18 cellular contexts compared by ENCODE assay signal in genomic region chr17:79730437-79730768, GRCh38. TPM values are rescaled to one million over a fixed set of nuclear protein-coding genes. Genes with fewer than 3 reads are reported as not detected.
DNase-seq lines count a peak whose midpoint lies in the region; ATAC-seq and TF ChIP-seq lines count a peak whose summit lies in the region.
"Had no signal": no experiment of that assay in that cellular context is flagged by ENCODE, and none has a peak within 500 bp of the region (broad histone marks: within the 10 kb centered on the region; RNA-seq: fewer than 3 reads in every experiment).

No MANE protein-coding gene starts in this region.

- H3K27ac ChIP-seq in BLaER1 treated with 17β-estradiol and CSF1 and Interleukin-3, amounts not matched to agents 10 nM and 100 nM: peak overlapping the region in 3 of 11 experiments; percentile 28 to 45 (median 40); a peak in 3 of 22 replicates
- H3K27ac ChIP-seq in trophoblast cell (ENCODE audit: low read depth, low read length): no peak overlapping the region
- H3K27ac ChIP-seq in brain microvascular endothelial cell: no peak overlapping the region

- peak overlapping the region in 1 of 11 experiments; percentile 41; a peak in 1 of 22 replicates for H3K9ac ChIP-seq in BLaER1 treated with 17β-estradiol and CSF1 and Interleukin-3, amounts not matched to agents 10 nM and 100 nM
- H3K9ac ChIP-seq in trophoblast cell (ENCODE audit: low read length): no peak overlapping the region

- no peak overlapping the region for H2AK5ac ChIP-seq in trophoblast cell (ENCODE audit: low read length)

- no peaks in the 10 kb centered on the region for H3K79me2 ChIP-seq in trophoblast cell (ENCODE audit: control insufficient read depth, insufficient read depth, low read length, poor library complexity)

- no peaks in the 10 kb centered on the region for H3K27me3 ChIP-seq in BLaER1 treated with 17β-estradiol and CSF1 and Interleukin-3, amounts not matched to agents 10 nM and 100 nM
- no peaks in the 10 kb centered on the region for H3K27me3 ChIP-seq in trophoblast cell (ENCODE audit: insufficient read depth, low read length)
- H3K27me3 ChIP-seq in brain microvascular endothelial cell (replicated peaks): no peaks in the 10 kb centered on the region

- no peaks in the 10 kb centered on the region for H4K20me1 ChIP-seq in BLaER1 treated with 17β-estradiol and CSF1 and Interleukin-3, amounts not matched to agents 10 nM and 100 nM

- H3K36me3 Mint-ChIP-seq in activated B cell treated with CpG ODN at 0.5 μM for 24 hours (ENCODE audit: low read depth): no peaks in the 10 kb centered on the region
- H3K36me3 Mint-ChIP-seq: CD8-positive, alpha-beta T cell had no signal

- no CpG with 5 or more reads among the region's 5 CpGs for WGBS in trophoblast cell (ENCODE audit: extremely low coverage, insufficient coverage, insufficient read length)

- H3K9me3 ChIP-seq in BLaER1 treated with 17β-estradiol and CSF1 and Interleukin-3, amounts not matched to agents 10 nM and 100 nM (replicated peaks in 1 of 11): no peaks in the 10 kb centered on the region
- peaks cover 5% of the 10 kb centered on the region for H3K9me3 ChIP-seq in trophoblast cell (ENCODE audit: insufficient read depth, low read depth, low read length)

- TF ChIP-seq CTCF in activated B cell treated with CpG ODN at 0.5 μM for 24 hours (IDR thresholded peaks at IDR 0.05) (no peak), brain microvascular endothelial cell (IDR thresholded peaks at IDR 0.05; ENCODE audit: low read depth, low read length, missing control alignments) (no peak)

- ATAC-seq in activated B cell treated with CpG ODN at 0.5 μM for 24 hours (ENCODE audit: low read depth): no peak
- no peak for ATAC-seq in GM21447 (IDR thresholded peaks at IDR 0.05; ENCODE audit: unreplicated experiment)
- ATAC-seq: CD8-positive, alpha-beta T cell; GM12878; GM23338 had no signal

- intact Hi-C loops in activated B cell treated with CpG ODN at 0.5 μM for 24 hours (cut with micrococcal nuclease): loop anchor here (5.0 kb wide), 1 partner anchor 107 kb away; the partner anchor contains the start of gene CBX4

- no peak overlapping the region for H3K23ac ChIP-seq in trophoblast cell (ENCODE audit: low read length)

- H3K4me3 Mint-ChIP-seq in activated B cell treated with CpG ODN at 0.5 μM for 24 hours: peak overlapping the region; percentile 29
- H3K4me3 Mint-ChIP-seq: CD8-positive, alpha-beta T cell; GM23338 had no signal

- H3K4me1 Mint-ChIP-seq in activated B cell treated with CpG ODN at 0.5 μM for 24 hours: peaks cover 51% of the 10 kb centered on the region

- H2BK5ac ChIP-seq in trophoblast cell (ENCODE audit: low read depth, low read length, poor library complexity): no peak overlapping the region

- no peak overlapping the region for H4K91ac ChIP-seq in trophoblast cell (ENCODE audit: low read depth, low read length)

- CTCF ChIA-PET in activated B cell treated with CpG ODN at 0.5 μM for 24 hours (lab: Charles Lee): no interaction called here

- no peak overlapping the region for H4K8ac ChIP-seq in trophoblast cell (ENCODE audit: low read depth, low read length)

- peaks cover 23 to 59% (median 56%) of the 10 kb centered on the region in 10 experiments for H3K4me1 ChIP-seq in BLaER1 treated with 17β-estradiol and CSF1 and Interleukin-3, amounts not matched to agents 10 nM and 100 nM
- no peaks in the 10 kb centered on the region for H3K4me1 ChIP-seq in trophoblast cell (ENCODE audit: control insufficient read depth in 1 of 2, insufficient read depth in 2 of 2, low read length in 2 of 2)

- no peaks in the 10 kb centered on the region for H3K79me1 ChIP-seq in trophoblast cell (ENCODE audit: low read length)

- no peak overlapping the region for H2BK12ac ChIP-seq in trophoblast cell (ENCODE audit: low read length)

- no peak overlapping the region for H2BK120ac ChIP-seq in trophoblast cell (ENCODE audit: insufficient read depth, low read length, poor library complexity)

- no peaks in the 10 kb centered on the region for H3K36me3 ChIP-seq in BLaER1 treated with 17β-estradiol and CSF1 and Interleukin-3, amounts not matched to agents 10 nM and 100 nM
- H3K36me3 ChIP-seq in trophoblast cell (ENCODE audit: control insufficient read depth in 1 of 2, insufficient read depth in 2 of 2, low read length in 2 of 2): no peaks in the 10 kb centered on the region
- no peaks in the 10 kb centered on the region for H3K36me3 ChIP-seq in brain microvascular endothelial cell (replicated peaks)

- H3K18ac ChIP-seq in trophoblast cell (ENCODE audit: low read length): no peak overlapping the region

- H3K27me3 Mint-ChIP-seq in activated B cell treated with CpG ODN at 0.5 μM for 24 hours: no peaks in the 10 kb centered on the region

- peak overlapping the region in 9 of 11 experiments; percentile 26 to 96 (median 90); a peak in 17 of 22 replicates for H3K4me2 ChIP-seq in BLaER1 treated with 17β-estradiol and CSF1 and Interleukin-3, amounts not matched to agents 10 nM and 100 nM
- no peak overlapping the region for H3K4me2 ChIP-seq in trophoblast cell (ENCODE audit: low read length)
- H3K4me2 ChIP-seq: GM23338 had no signal

- H3K14ac ChIP-seq in trophoblast cell (ENCODE audit: low read length): no peak overlapping the region

- in situ Hi-C loops in brain microvascular endothelial cell (cut with HindIII; ENCODE audit: low pct_ligation_motif_present, low sequenced_read_pairs): no loop called here

- no peak overlapping the region for H3K4me3 ChIP-seq in BLaER1 treated with 17β-estradiol and CSF1 and Interleukin-3, amounts not matched to agents 10 nM and 100 nM
- H3K4me3 ChIP-seq in trophoblast cell (ENCODE audit: low read depth, low read length): peak overlapping the region; percentile 35
- no peak overlapping the region for H3K4me3 ChIP-seq in brain microvascular endothelial cell (ENCODE audit: low read depth, low read length)
- H3K4me3 ChIP-seq: GM12878, GM23338 had no signal

- no peak overlapping the region for H4K12ac ChIP-seq in trophoblast cell (ENCODE audit: low read depth, low read length)

- POLR2A ChIA-PET in activated B cell treated with CpG ODN at 0.5 μM for 24 hours (lab: Charles Lee): no interaction called here

- no peak overlapping the region for H3K4ac ChIP-seq in trophoblast cell (ENCODE audit: low read depth, low read length)

- DNase-seq in activated B cell treated with CpG ODN at 0.5 μM for 24 hours (no peak), trophoblast cell (no peak), NCI-H2171 treated with DMSO at 0.1 percent for 48 hours (lab: John Stamatoyannopoulos, UW) (no peak), brain microvascular endothelial cell (no peak), pons (ENCODE audit: low spot score) (no peak)
- DNase-seq: ACHN; Calu3; CD8-positive, alpha-beta T cell; DND-41; EL; HCEC 1CT had no signal

- H2AFZ ChIP-seq in trophoblast cell (ENCODE audit: insufficient read depth, low read length, poor library complexity): no peak overlapping the region
- H2AFZ ChIP-seq: GM23338 had no signal

- H3K9me3 Mint-ChIP-seq in activated B cell treated with CpG ODN at 0.5 μM for 24 hours: no peaks in the 10 kb centered on the region
- H3K9me3 Mint-ChIP-seq: CD8-positive, alpha-beta T cell; GM23338 had no signal

- no peak overlapping the region for H3K27ac Mint-ChIP-seq in activated B cell treated with CpG ODN at 0.5 μM for 24 hours
- H3K27ac Mint-ChIP-seq: CD8-positive, alpha-beta T cell; GM23338 had no signal

RNA-seq across cellular contexts. Expression of gene ENPP7, which starts 0.3 kb away (rescaled TPM):
- 1.4 and 1.5 TPM in 2 replicates for total RNA-seq in activated B cell treated with CpG ODN at 0.5 μM for 24 hours
- not detected in 2 replicates for polyA plus RNA-seq in trophoblast cell (2013)
- total RNA-seq: Calu3, G401, GM23338, HT-29 had no signal
- polyA plus RNA-seq: BJ, GM23338 had no signal

RNA-seq across cellular contexts. Expression of gene CBX2, which starts 47.5 kb away (rescaled TPM):
- total RNA-seq in activated B cell treated with CpG ODN at 0.5 μM for 24 hours: 0.37 and 0.67 TPM in 2 replicates
- polyA plus RNA-seq in trophoblast cell (2013): 11.0 and 11.7 TPM in 2 replicates
